ENCODE assay signal across 1 cellular context in genomic region chr6:25476126-25476525, GRCh38.
TF ChIP-seq lines count a peak whose summit lies in the region.

No MANE protein-coding gene starts in this region.

TF ChIP-seq in IMR-90, 13 proteins besides CTCF, POLR2A, EP300 and RAD21:
- TF ChIP-seq NFE2L2 (IDR thresholded peaks at IDR 0.05; ENCODE audit: low read depth, low read length) (no peak), ELK1 (IDR thresholded peaks at IDR 0.05; ENCODE audit: borderline replicate concordance, low read depth, low read length) (no peak), RFX5 (IDR thresholded peaks at IDR 0.05; ENCODE audit: low read depth, low read length) (no peak), CHD1 (IDR thresholded peaks at IDR 0.05; ENCODE audit: low read depth, low read length) (no peak), FOS (IDR thresholded peaks at IDR 0.05; ENCODE audit: low read depth, low read length) (no peak), RCOR1 (IDR thresholded peaks at IDR 0.05; ENCODE audit: insufficient replicate concordance, low read length) (no peak), MXI1 (IDR thresholded peaks at IDR 0.05; ENCODE audit: borderline replicate concordance, low read depth, low read length) (no peak)
TF ChIP-seq in IMR-90: peak in this region for 0.
